Comparison of ENCODE assay signal across 1 cellular context in the genomic region with DNA sequence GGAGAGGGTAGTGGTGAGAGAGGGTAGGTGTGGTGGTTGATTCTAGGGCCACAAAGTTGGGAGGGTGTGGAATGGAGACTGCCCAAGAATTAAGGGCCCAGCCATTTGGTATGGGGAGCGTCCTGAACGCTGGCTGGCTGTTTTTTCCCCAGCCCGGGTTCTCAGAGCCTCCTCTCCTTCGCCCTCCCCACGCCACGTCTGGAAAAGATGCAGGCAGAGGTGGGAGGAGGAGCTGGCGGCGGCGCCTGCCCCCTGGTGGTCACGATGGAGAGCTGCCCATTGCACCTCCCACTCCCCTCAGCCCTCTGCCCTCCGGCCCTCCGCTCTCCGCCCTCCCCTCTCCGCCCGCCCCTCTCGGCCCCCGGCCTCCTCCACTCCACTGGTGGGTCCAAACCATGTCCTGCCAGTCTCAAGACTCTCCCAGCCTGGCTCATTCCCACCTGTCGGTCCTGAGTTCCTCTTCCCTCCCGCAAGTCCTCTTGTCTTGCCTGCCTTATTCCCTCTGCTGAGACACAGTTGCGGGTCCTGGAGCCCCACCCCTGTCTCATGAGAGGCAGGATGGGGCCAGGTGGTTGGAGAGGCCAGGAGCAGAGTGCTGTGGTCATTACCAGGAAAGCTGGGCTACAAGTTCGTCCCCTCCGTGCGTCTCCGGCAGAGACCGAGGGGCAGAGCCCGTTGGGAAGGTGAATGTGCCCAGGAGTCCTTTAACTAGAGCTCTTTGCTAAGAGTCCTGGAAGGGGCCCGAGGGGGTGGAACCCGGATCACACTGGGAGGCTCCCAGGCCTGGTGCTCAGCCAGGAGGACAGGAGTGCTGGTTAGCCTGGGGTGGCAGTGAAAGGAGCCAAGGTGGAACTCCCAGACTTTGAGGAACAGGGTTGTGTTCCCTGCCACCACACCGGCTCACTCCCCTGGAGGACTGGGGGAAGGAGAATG.
TF ChIP-seq lines count a peak whose summit lies in the region.

No MANE protein-coding gene starts in this region.

TF ChIP-seq in HepG2, 621 proteins besides CTCF, POLR2A, EP300 and RAD21 (continues in another document):
- TF ChIP-seq RBM39 (IDR thresholded peaks at IDR 0.05; ENCODE audit: low read depth, low read length, poor library complexity, severe bottlenecking) (peak; percentile 66), ZSCAN25 (CRISPR knock-in tag; IDR thresholded peaks at IDR 0.05) (peak; percentile 88), ZNF331 (CRISPR knock-in tag; IDR thresholded peaks at IDR 0.05) (0 out of 2 replicates have a peak, but pooled peaks have one; percentile 30), ZNF264 (CRISPR knock-in tag; IDR thresholded peaks at IDR 0.05) (no peak), SMC3 (IDR thresholded peaks at IDR 0.05; ENCODE audit: low read length) (peak; percentile 34; the same call in 1 of the 2 replicates), ARNTL (CRISPR knock-in tag; IDR thresholded peaks at IDR 0.05) (peak; percentile 20; the same call in 1 of the 2 replicates), HOXA3 (CRISPR knock-in tag; IDR thresholded peaks at IDR 0.05) (0 out of 2 replicates have a peak, but pooled peaks have one; percentile 42), GMEB1 (CRISPR knock-in tag; IDR thresholded peaks at IDR 0.05; ENCODE audit: borderline replicate concordance) (peak; percentile 18; the same call in 1 of the 2 replicates), ZNF619 (CRISPR knock-in tag; IDR thresholded peaks at IDR 0.05) (0 out of 2 replicates have a peak, but pooled peaks have one; percentile 42), RBM22 (optimal IDR thresholded peaks at IDR 0.05; ENCODE audit: low read length) (peak; percentile 8), TARDBP (CRISPR knock-in tag; IDR thresholded peaks at IDR 0.05) (peak; percentile 25; the same call in 1 of the 2 replicates), SSRP1 (CRISPR knock-in tag; IDR thresholded peaks at IDR 0.05) (no peak), MXI1 (IDR thresholded peaks at IDR 0.05; ENCODE audit: borderline replicate concordance, low read depth, low read length) (0 out of 3 replicates have a peak, but pooled peaks have one; percentile 37), BORCS8-MEF2B (CRISPR knock-in tag; IDR thresholded peaks at IDR 0.05) (peak; percentile 5; the same call in 1 of the 2 replicates), RARG (CRISPR knock-in tag; IDR thresholded peaks at IDR 0.05; ENCODE audit: low read depth) (no peak), MIER3 (CRISPR knock-in tag; IDR thresholded peaks at IDR 0.05; ENCODE audit: borderline replicate concordance) (peak; percentile 33; the same call in 1 of the 2 replicates), UBTF (CRISPR knock-in tag; IDR thresholded peaks at IDR 0.05) (peak; percentile 58), NONO (IDR thresholded peaks at IDR 0.05) (no peak), NONO (CRISPR knock-in tag; conservative IDR thresholded peaks at IDR 0.05) (peak; percentile 81), HNRNPLL (IDR thresholded peaks at IDR 0.05; ENCODE audit: low read depth, low read length, poor library complexity, severe bottlenecking) (peak; percentile 37), SP1 (IDR thresholded peaks at IDR 0.05) (no peak), SP1 (CRISPR knock-in tag; IDR thresholded peaks at IDR 0.05) (peak; percentile 33; the same call in 1 of the 2 replicates), THAP11 (CRISPR knock-in tag; IDR thresholded peaks at IDR 0.05) (0 out of 2 replicates have a peak, but pooled peaks have one; percentile 17), HNRNPK (IDR thresholded peaks at IDR 0.05; ENCODE audit: low read depth, low read length, poor library complexity, severe bottlenecking) (peak; percentile 45), PHF8 (CRISPR knock-in tag; IDR thresholded peaks at IDR 0.05) (peak; percentile 28; the same call in 1 of the 2 replicates), ZNF556 (CRISPR knock-in tag; IDR thresholded peaks at IDR 0.05; ENCODE audit: borderline replicate concordance) (peak; percentile 59; the same call in 1 of the 2 replicates), ZGPAT (CRISPR knock-in tag; IDR thresholded peaks at IDR 0.05) (peak; percentile 63; the same call in 1 of the 2 replicates), ZBTB20 (CRISPR knock-in tag; IDR thresholded peaks at IDR 0.05; ENCODE audit: borderline replicate concordance, low read depth) (peak; percentile 13; the same call in 1 of the 2 replicates), AGO2 (optimal IDR thresholded peaks at IDR 0.05; ENCODE audit: low read depth, low read length) (peak; percentile 70), ARID2 (CRISPR knock-in tag; IDR thresholded peaks at IDR 0.05; ENCODE audit: borderline replicate concordance) (no peak), MAF1 (CRISPR knock-in tag; IDR thresholded peaks at IDR 0.05; ENCODE audit: borderline replicate concordance) (no peak), IRF9 (CRISPR knock-in tag; IDR thresholded peaks at IDR 0.05; ENCODE audit: borderline replicate concordance) (peak; percentile 41; the same call in 1 of the 2 replicates), RELA (CRISPR knock-in tag; IDR thresholded peaks at IDR 0.05) (0 out of 2 replicates have a peak, but pooled peaks have one; percentile 23)
- TF ChIP-seq, protein P1, sequence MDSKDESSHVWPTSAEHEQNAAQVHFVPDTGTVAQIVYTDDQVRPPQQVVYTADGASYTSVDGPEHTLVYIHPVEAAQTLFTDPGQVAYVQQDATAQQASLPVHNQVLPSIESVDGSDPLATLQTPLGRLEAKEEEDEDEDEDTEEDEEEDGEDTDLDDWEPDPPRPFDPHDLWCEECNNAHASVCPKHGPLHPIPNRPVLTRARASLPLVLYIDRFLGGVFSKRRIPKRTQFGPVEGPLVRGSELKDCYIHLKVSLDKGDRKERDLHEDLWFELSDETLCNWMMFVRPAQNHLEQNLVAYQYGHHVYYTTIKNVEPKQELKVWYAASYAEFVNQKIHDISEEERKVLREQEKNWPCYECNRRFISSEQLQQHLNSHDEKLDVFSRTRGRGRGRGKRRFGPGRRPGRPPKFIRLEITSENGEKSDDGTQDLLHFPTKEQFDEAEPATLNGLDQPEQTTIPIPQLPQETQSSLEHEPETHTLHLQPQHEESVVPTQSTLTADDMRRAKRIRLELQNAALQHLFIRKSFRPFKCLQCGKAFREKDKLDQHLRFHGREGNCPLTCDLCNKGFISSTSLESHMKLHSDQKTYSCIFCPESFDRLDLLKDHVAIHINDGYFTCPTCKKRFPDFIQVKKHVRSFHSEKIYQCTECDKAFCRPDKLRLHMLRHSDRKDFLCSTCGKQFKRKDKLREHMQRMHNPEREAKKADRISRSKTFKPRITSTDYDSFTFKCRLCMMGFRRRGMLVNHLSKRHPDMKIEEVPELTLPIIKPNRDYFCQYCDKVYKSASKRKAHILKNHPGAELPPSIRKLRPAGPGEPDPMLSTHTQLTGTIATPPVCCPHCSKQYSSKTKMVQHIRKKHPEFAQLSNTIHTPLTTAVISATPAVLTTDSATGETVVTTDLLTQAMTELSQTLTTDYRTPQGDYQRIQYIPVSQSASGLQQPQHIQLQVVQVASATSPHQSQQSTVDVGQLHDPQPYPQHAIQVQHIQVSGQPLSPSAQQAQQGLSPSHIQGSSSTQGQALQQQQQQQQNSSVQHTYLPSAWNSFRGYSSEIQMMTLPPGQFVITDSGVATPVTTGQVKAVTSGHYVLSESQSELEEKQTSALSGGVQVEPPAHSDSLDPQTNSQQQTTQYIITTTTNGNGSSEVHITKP (CRISPR knock-in tag; IDR thresholded peaks at IDR 0.05; ENCODE audit: low read depth) = 0 out of 2 replicates have a peak, but pooled peaks have one; percentile 44
- TF ChIP-seq, protein P2, sequence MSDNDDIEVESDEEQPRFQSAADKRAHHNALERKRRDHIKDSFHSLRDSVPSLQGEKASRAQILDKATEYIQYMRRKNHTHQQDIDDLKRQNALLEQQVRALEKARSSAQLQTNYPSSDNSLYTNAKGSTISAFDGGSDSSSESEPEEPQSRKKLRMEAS (IDR thresholded peaks at IDR 0.05) = peak; percentile 27; the same call in 1 of the 2 replicates
- TF ChIP-seq, protein P3, sequence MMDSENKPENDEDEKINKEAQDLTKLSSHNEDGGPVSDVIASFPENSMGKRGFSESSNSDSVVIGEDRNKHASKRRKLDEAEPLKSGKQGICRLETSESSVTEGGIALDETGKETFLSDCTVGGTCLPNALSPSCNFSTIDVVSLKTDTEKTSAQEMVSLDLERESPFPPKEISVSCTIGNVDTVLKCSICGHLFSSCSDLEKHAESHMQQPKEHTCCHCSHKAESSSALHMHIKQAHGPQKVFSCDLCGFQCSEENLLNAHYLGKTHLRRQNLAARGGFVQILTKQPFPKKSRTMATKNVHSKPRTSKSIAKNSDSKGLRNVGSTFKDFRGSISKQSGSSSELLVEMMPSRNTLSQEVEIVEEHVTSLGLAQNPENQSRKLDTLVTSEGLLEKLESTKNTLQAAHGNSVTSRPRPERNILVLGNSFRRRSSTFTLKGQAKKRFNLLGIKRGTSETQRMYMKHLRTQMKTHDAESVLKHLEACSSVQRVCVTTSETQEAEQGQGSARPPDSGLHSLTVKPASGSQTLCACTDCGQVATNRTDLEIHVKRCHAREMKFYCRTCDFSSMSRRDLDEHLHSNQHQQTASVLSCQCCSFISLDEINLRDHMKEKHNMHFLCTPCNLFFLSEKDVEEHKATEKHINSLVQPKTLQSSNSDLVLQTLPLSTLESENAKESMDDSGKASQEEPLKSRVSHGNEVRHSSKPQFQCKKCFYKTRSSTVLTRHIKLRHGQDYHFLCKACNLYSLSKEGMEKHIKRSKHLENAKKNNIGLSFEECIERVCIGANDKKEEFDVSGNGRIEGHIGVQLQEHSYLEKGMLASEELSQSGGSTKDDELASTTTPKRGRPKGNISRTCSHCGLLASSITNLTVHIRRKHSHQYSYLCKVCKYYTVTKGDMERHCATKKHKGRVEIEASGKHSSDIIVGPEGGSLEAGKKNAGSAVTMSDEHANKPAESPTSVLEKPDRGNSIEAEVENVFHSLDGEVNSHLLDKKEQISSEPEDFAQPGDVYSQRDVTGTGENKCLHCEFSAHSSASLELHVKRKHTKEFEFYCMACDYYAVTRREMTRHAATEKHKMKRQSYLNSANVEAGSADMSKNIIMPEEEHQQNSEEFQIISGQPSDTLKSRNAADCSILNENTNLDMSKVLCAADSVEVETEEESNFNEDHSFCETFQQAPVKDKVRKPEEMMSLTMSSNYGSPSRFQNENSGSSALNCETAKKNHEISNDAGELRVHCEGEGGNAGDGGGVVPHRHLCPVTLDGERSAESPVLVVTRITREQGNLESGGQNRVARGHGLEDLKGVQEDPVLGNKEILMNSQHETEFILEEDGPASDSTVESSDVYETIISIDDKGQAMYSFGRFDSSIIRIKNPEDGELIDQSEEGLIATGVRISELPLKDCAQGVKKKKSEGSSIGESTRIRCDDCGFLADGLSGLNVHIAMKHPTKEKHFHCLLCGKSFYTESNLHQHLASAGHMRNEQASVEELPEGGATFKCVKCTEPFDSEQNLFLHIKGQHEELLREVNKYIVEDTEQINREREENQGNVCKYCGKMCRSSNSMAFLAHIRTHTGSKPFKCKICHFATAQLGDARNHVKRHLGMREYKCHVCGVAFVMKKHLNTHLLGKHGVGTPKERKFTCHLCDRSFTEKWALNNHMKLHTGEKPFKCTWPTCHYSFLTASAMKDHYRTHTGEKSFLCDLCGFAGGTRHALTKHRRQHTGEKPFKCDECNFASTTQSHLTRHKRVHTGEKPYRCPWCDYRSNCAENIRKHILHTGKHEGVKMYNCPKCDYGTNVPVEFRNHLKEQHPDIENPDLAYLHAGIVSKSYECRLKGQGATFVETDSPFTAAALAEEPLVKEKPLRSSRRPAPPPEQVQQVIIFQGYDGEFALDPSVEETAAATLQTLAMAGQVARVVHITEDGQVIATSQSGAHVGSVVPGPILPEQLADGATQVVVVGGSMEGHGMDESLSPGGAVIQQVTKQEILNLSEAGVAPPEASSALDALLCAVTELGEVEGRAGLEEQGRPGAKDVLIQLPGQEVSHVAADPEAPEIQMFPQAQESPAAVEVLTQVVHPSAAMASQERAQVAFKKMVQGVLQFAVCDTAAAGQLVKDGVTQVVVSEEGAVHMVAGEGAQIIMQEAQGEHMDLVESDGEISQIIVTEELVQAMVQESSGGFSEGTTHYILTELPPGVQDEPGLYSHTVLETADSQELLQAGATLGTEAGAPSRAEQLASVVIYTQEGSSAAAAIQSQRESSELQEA (CRISPR knock-in tag; IDR thresholded peaks at IDR 0.05; ENCODE audit: not compliant biosample characterization) = peak; percentile 8
